In the genomic region with DNA sequence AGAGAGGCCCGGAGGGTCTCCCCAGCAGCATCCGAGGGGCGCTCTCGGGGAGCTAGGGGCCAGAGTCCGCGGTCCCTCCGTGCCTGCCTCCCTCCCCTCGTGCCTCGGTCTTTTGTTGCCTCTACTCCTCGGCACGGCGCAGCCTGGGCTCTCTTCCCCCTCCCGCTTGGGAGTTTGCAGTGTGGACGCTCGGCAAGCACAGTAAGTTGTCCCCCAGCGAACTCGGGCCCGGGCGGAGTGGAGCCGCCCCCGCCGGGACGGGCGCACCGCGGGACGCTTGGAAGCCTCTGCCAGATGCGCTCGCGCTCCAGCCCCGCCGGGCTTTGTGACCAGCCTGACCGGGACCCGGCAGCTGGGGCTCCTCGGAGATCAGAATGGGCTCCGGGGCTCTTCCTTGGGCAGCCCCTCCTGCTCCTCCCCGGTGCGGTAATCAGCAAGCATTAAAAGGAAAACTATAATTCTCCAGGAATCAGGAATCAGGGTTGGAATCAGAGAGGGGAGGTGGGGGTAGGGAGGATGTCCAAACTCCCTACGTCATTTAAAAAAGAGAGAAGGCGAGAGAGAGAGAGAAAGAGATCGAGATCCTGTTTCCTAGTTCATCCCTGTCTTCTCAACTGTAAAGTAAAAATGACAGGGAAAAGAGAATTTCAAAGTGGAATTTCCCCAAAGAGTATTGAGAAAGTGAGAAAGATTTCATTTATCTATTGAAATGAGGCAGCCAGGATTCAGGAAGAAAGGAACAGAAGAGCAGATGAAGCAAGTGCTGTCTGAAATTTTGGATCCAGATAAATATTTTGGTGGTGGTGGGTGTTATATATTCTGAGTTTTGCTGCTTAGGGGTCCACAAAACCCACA, we compare ENCODE assay signal across 9 cellular contexts. TPM values are rescaled to one million over a fixed set of nuclear protein-coding genes. Genes with fewer than 3 reads are reported as not detected.
A peak's percentile ranks its signal among the peaks of the same experiment; 100 is the strongest.
DNase-seq lines count a peak whose midpoint lies in the region; ATAC-seq, FAIRE-seq and TF ChIP-seq lines count a peak whose summit lies in the region.
"Had no signal": no experiment of that assay in that cellular context is flagged by ENCODE, and none has a peak within 500 bp of the region (broad histone marks: within the 10 kb centered on the region; RNA-seq: fewer than 3 reads in every experiment).

No MANE protein-coding gene starts in this region.

- peaks cover 11% of the 10 kb centered on the region; the same call in 1 of the 2 replicates for H3K4me1 ChIP-seq in HepG2 (ENCODE audit: insufficient read depth, low read length)

- peak; percentile 55 for DNase-seq in COR-L47 (lab: John Stamatoyannopoulos, UW)
- no peak for DNase-seq in HepG2 (ENCODE audit: low spot score)
- peak in 17 of 49 donors; percentile 4 to 47 (median 15) for DNase-seq in substantia nigra (lab: John Stamatoyannopoulos, UW)
- no peak for DNase-seq in A172 (ENCODE audit: low spot score)
- no peak for DNase-seq in middle frontal gyrus (ENCODE audit: extremely low spot score, low spot score)

- POLR2A ChIA-PET in HepG2 (lab: Yijun Ruan, JAX) = no interaction called here

- no TSS peak for BruUV-seq in HepG2 (replicated peaks; lab: Mats Ljungman, UMichigan)

- H3K27ac Mint-ChIP-seq in brain = peak overlapping the region; percentile 74 to 97 (median 95)
- H3K27ac Mint-ChIP-seq: activated naive CD4-positive, alpha-beta T cell treated with anti-CD3 and anti-CD28 coated beads, Interleukin-2, amount 50 U/mL, for 72 hours had no signal

- peak overlapping the region; percentile 31 to 59 (median 34); a peak in 3 of 6 replicates for H3K4me3 ChIP-seq in HepG2 (replicated peaks in 1 of 3; ENCODE audit: insufficient read depth in 1 of 3, low read depth in 2 of 3, low read length in 3 of 3)

- peak overlapping the region; percentile 60 for H3K4me2 ChIP-seq in HepG2 (ENCODE audit: low read depth, low read length)

- no peaks in the 10 kb centered on the region for H4K20me1 ChIP-seq in HepG2 (ENCODE audit: insufficient read depth, low read length)

- intact Hi-C loops in HepG2 (cut with micrococcal nuclease; ENCODE audit: unreplicated experiment) = loop anchor here (10.0 kb wide), 2 partner anchors 59 to 159 kb away; no protein-coding TSS in a partner anchor

- H3K36me3 ChIP-seq in HepG2 (replicated peaks in 1 of 2; ENCODE audit: control insufficient read depth in 1 of 2, insufficient read depth in 2 of 2, low read length in 2 of 2) = no peaks in the 10 kb centered on the region

- no peak overlapping the region for H3K27ac ChIP-seq in HepG2 (ENCODE audit: extremely low read length, insufficient read depth, low read length)
- peak overlapping the region; percentile 22 for H3K27ac ChIP-seq in substantia nigra (ENCODE audit: low read depth, low read length, poor library complexity, severe bottlenecking)

- peak; percentile 17 for ATAC-seq in HG02588 (IDR thresholded peaks at IDR 0.05; ENCODE audit: unreplicated experiment)
- peak; percentile 49 for ATAC-seq in HepG2
- ATAC-seq in GM18907 (IDR thresholded peaks at IDR 0.05; ENCODE audit: unreplicated experiment) = no peak

- 18% methylated on average over 6 of the region's 41 CpGs for WGBS in HepG2 (ENCODE audit: low lambda C conversion rate)

- H2AFZ ChIP-seq in HepG2 (ENCODE audit: low read length) = no peak overlapping the region

- H3K9me3 ChIP-seq in HepG2 (ENCODE audit: low read length) = no peaks in the 10 kb centered on the region

- H3K9ac ChIP-seq in HepG2 (ENCODE audit: insufficient read depth, low read depth, low read length) = no peak overlapping the region

- FAIRE-seq in HepG2 (lab: Jason Lieb, UNC) = no peak

- no peaks in the 10 kb centered on the region for H3K79me2 ChIP-seq in HepG2 (ENCODE audit: insufficient read depth, low read length)

- peaks cover 0 to 2% (median 0%) of the 10 kb centered on the region in 5 experiments for H3K9me3 Mint-ChIP-seq in brain
- H3K9me3 Mint-ChIP-seq: activated naive CD4-positive, alpha-beta T cell treated with anti-CD3 and anti-CD28 coated beads, Interleukin-2, amount 50 U/mL, for 72 hours had no signal

- in situ Hi-C loops in HepG2 (cut with HindIII; ENCODE audit: extremely low pct_ligation_motif_present, low pct_unique_long_range_greater_than_20kb) = loop anchor here (10.0 to 25.0 kb wide), 2 partner anchors 319 to 991 kb away; no protein-coding TSS in a partner anchor

- TF ChIP-seq POLR2A in HepG2 (IDR thresholded peaks at IDR 0.05; ENCODE audit: insufficient read depth in 1 of 2, low read depth in 2 of 2, low read length in 2 of 2) = no peak

- H3K27me3 ChIP-seq in HepG2 (ENCODE audit: control insufficient read depth in 1 of 2, insufficient read depth in 2 of 2, low read length in 2 of 2) = peaks cover 21 to 82% of the 10 kb centered on the region in 2 experiments

- H3K36me3 Mint-ChIP-seq in brain = peaks cover 19% of the 10 kb centered on the region

- H3K4me3 Mint-ChIP-seq in brain = peak overlapping the region; percentile 91 to 95 (median 95)

- H3K4me1 Mint-ChIP-seq in brain = peaks cover 43% of the 10 kb centered on the region

- H3K27me3 Mint-ChIP-seq in brain = peaks cover 15% of the 10 kb centered on the region

- TF ChIP-seq CTCF in brain (conservative IDR thresholded peaks at IDR 0.05) (no peak), HepG2 (CRISPR knock-in tag; IDR thresholded peaks at IDR 0.05) (no peak)

- no peak for TF ChIP-seq RAD21 in HepG2 (CRISPR knock-in tag; IDR thresholded peaks at IDR 0.05)

- TF ChIP-seq EP300 in HepG2 (IDR thresholded peaks at IDR 0.05; ENCODE audit: low read depth in 2 of 2, low read length in 2 of 2) (no peak), HepG2 (CRISPR knock-in tag; IDR thresholded peaks at IDR 0.05; ENCODE audit: borderline replicate concordance) (no peak)

- CTCF ChIA-PET in HepG2 (lab: Yijun Ruan, JAX; ENCODE audit: low intra/inter-chr PET ratio, low total read pairs) = no interaction called here

TF ChIP-seq in HepG2, 621 proteins besides CTCF, POLR2A, EP300 and RAD21 (continues in another document):
- TF ChIP-seq PATZ1 (CRISPR knock-in tag; IDR thresholded peaks at IDR 0.05) = peak; percentile 23; the same call in 1 of the 2 replicates

RNA-seq across cellular contexts. Expression of gene TMEM200C, which starts 0.8 kb away (rescaled TPM):
- polyA plus RNA-seq in brain (ENCODE audit: insufficient read depth, low read depth, low replicate concordance) (4.3 TPM), HepG2 (2011; rRNA removed) (not detected in 2 replicates)
- 0.04 TPM in 1 of 2 replicates, not detected in the other for total RNA-seq in HepG2 (2016; rRNA removed; fragmentation: Illumina TruSeq; extraction: Trizol)
- total RNA-seq in HepG2 (2016; cell fraction: cytosol; rRNA removed; fragmentation: Illumina TruSeq; extraction: Trizol; ENCODE audit: low read depth) = not detected in 2 replicates
- not detected in 2 replicates for total RNA-seq in HepG2 (2016; cell fraction: insoluble cytoplasmic fraction; rRNA removed; fragmentation: Illumina TruSeq; extraction: Trizol)
- not detected in 2 replicates for total RNA-seq in HepG2 (2016; cell fraction: membrane; rRNA removed; fragmentation: Illumina TruSeq; extraction: Trizol)
- total RNA-seq in HepG2 (2016; cell fraction: nucleus; rRNA removed; fragmentation: Illumina TruSeq; extraction: Trizol) = not detected in 2 replicates
- not detected in 2 replicates for polyA plus RNA-seq in HepG2 (2011; cell fraction: cytosol; rRNA removed)
- polyA plus RNA-seq in HepG2 (2011; cell fraction: nucleus; rRNA removed) = 0.09 TPM in 1 of 2 replicates, not detected in the other
- 0.08 TPM in 1 of 2 replicates, not detected in the other for polyA plus RNA-seq in HepG2 (2012)
- not detected in 2 replicates for polyA plus RNA-seq in HepG2 (2016; cell fraction: cytosol; fragmentation: Illumina TruSeq; extraction: Trizol; ENCODE audit: low read depth)
- not detected in 2 replicates for polyA plus RNA-seq in HepG2 (2016; cell fraction: insoluble cytoplasmic fraction; fragmentation: Illumina TruSeq; extraction: Trizol; ENCODE audit: low read depth)
- not detected in 2 replicates for polyA plus RNA-seq in HepG2 (2016; cell fraction: membrane; fragmentation: Illumina TruSeq; extraction: Trizol; ENCODE audit: low read depth)
- polyA plus RNA-seq in HepG2 (2016; cell fraction: nucleus; fragmentation: Illumina TruSeq; extraction: Trizol; ENCODE audit: insufficient read depth, low read depth) = not detected in 2 replicates
- not detected in 2 replicates for polyA minus RNA-seq in HepG2 (2011; rRNA and poly(A)+ RNA removed; ENCODE audit: low replicate concordance)
- polyA minus RNA-seq in HepG2 (2011; cell fraction: cytosol; rRNA and poly(A)+ RNA removed) = not detected in 2 replicates
- polyA minus RNA-seq in HepG2 (2011; cell fraction: nucleus; rRNA and poly(A)+ RNA removed) = 0.12 TPM in 1 of 2 replicates, not detected in the other
- total RNA-seq in A172 (2014; rRNA removed; shearing (Covaris generic)) = not detected in 2 replicates
- total RNA-seq: activated naive CD4-positive, alpha-beta T cell treated with anti-CD3 and anti-CD28 coated beads, Interleukin-2, amount 50 U/mL, for 72 hours had no signal
